ENCODE assay signal across 1 cellular context in the genomic region with DNA sequence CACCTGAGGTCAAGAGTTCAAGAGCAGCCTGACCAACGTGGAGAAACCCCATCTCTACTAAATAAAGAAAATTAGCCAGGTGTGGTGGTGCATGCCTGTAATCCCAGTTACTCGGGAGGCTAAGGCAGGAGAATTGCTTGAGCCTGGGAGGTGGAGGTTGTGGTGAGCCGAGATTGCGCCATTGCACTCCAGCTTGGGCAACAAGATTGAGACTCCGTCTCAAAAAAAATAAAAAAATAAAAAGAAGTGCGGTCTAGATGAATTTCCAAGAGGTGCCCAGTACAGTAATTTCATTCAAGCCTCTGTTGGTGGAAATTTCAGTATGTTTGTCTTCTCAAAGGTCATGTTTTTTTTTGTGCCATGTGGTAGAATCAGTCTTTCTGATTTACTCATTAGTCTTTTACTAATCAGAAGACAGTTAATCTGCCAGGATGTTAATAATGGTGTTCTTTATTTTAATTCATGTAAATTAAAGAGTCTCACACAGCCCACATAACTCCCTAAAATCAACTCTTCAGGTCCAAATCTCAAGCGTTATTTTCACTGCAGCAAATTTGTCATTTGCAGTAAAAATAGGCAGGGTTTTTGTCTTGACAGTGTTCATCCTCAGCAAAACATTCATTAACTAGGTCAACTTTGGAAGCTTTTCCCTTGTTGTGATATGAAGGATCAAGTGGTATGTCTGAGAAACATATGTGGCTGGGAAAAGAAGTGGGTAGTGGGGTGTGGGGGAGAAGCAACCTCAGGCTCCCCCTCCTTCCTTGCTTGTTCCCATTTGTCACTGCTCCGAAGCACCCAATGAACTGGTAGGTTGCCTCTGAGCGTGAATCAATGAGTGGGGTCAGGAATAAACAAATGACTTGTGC.
A peak's percentile ranks its signal among the peaks of the same experiment; 100 is the strongest.
TF ChIP-seq lines count a peak whose summit lies in the region.

No MANE protein-coding gene starts in this region.

TF ChIP-seq in K562, 482 proteins besides CTCF, POLR2A, EP300 and RAD21:
- TF ChIP-seq MYC (IDR thresholded peaks at IDR 0.05; ENCODE audit: low read depth, low read length) (no peak), MYC (CRISPR knock-in tag; IDR thresholded peaks at IDR 0.05; ENCODE audit: borderline replicate concordance, low read depth) (no peak), CEBPB (tag; IDR thresholded peaks at IDR 0.05) (peak; percentile 36; the same call in 1 of the 2 replicates)
TF ChIP-seq in K562: peak in this region for 1.
